In the genomic region with DNA sequence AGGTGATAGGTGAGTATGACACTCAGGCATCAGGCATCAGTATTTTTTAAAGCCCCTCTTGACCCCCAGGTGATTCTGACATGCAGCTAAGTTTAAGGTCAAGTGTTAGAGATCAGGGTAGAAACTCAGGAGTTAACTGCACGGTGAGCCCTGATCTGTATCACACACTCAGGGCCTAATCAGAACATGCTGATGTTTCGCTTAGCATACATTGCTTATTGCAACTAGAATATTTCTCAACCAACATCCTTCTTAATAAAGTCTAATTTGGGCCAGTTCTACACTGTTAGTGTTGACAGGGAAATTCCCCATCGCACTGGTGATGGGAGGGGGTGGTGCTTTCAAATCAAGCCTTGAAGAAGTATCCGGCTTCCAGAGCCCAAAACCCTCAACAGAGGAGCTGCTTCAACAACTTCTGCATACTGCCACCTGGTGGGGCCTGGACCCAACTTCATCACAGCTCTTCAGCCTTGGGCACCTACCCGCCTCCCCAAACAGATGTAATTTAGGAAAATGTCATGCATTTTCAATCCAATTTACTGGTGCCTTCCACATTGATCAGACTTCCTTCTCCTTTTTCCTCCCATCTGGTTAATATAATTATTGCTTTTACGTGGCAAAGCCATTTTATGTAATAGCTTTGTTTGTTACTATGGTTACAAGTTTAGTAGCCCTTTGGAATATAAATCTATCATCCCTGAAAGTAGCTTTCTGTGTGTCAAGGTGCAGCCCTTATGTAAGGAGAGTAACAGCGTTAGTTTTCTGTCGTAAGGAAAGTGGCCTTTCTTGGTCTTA, we compare ENCODE assay signal across 8 cellular contexts.
DNase-seq lines count a peak whose midpoint lies in the region; ATAC-seq, FAIRE-seq and TF ChIP-seq lines count a peak whose summit lies in the region.

No MANE protein-coding gene starts in this region.

- TF ChIP-seq CTCF in chondrocyte (IDR thresholded peaks at IDR 0.05), result peak; percentile 96

- ATAC-seq in GM18520 (IDR thresholded peaks at IDR 0.05; ENCODE audit: unreplicated experiment) (peak; percentile 65), HG03103 (IDR thresholded peaks at IDR 0.05; ENCODE audit: low read depth, unreplicated experiment) (peak; percentile 88)

- no peaks in the 10 kb centered on the region for H3K27me3 Mint-ChIP-seq in chondrocyte (ENCODE audit: low read depth)

- no peaks in the 10 kb centered on the region for H3K9me3 Mint-ChIP-seq in chondrocyte (ENCODE audit: low read depth)

- H3K4me3 Mint-ChIP-seq in chondrocyte (ENCODE audit: unreplicated experiment), result no peak overlapping the region

- peaks cover 8% of the 10 kb centered on the region for H3K4me1 Mint-ChIP-seq in chondrocyte (ENCODE audit: low read depth)

- no peak overlapping the region for H3K27ac Mint-ChIP-seq in chondrocyte (ENCODE audit: unreplicated experiment)

- peak; percentile 35 for FAIRE-seq in A204.1 (lab: Jason Lieb, UNC)

- no peaks in the 10 kb centered on the region for H3K36me3 Mint-ChIP-seq in chondrocyte (ENCODE audit: low read depth)

- DNase-seq in NCI-H2227 treated with DMSO at 0.1 percent for 48 hours (lab: John Stamatoyannopoulos, UW) (peak; percentile 58), chondrocyte (ENCODE audit: low spot score) (no peak), left kidney (ENCODE audit: low read depth, low spot score) (peak; percentile 94)
- peak; percentile 81 to 85 for DNase-seq in activated CD4-positive, alpha-beta T cell treated with anti-CD3 and anti-CD28 coated beads for 24 hours (ENCODE audit: low read depth in 2 of 2)
- peak; percentile 86 for DNase-seq in stimulated activated CD4-positive, alpha-beta T cell treated with anti-CD3 and anti-CD28 coated beads, Interleukin-2, amount 100 ng/mL, for 4 hours (ENCODE audit: low read depth)
